ENCODE assay signal across 30 cellular contexts in genomic region chr17:82221341-82221902, GRCh38.
"Had no signal": no experiment of that assay in that cellular context is flagged by ENCODE, and none has a peak within 500 bp of the region (broad histone marks: within the 10 kb centered on the region; RNA-seq: fewer than 3 reads in every experiment).

No MANE protein-coding gene starts in this region.

- H3K9ac ChIP-seq: KMS-11 had no signal

- H3K9me3 ChIP-seq: SJSA1 had no signal

- H3K4me3 Mint-ChIP-seq: activated CD8-positive, alpha-beta T cell treated with anti-CD3 and anti-CD28 coated beads, Interleukin-2, amount 10 ng/mL, durations not matched to agents 7 days and 5 days; activated naive CD8-positive, alpha-beta T cell; brain; central memory CD8-positive, alpha-beta T cell; T-helper 1 cell treated with Interleukin-12 subunit alpha and Interleukin-12 subunit beta and Interleukin-4 antibody, amounts not matched to agents 30 μg/mL and 1 μg/mL, for 36 hours had no signal

- H3K27ac ChIP-seq: KMS-11, SJSA1 had no signal

- ATAC-seq: activated CD4-positive, CD25-positive, alpha-beta regulatory T cell treated with anti-CD3 and anti-CD28 coated beads, Interleukin-2, amount 50 U/mL, for 24 hours; activated CD8-positive, alpha-beta T cell treated with anti-CD3 and anti-CD28 coated beads, Interleukin-2, amount 10 ng/mL, durations not matched to agents 7 days and 5 days; Panc1; SK-N-SH treated with all-trans-retinoic acid at 6 μM for 48 hours had no signal

- H3K27me3 Mint-ChIP-seq: activated naive CD8-positive, alpha-beta T cell; central memory CD8-positive, alpha-beta T cell had no signal

- H3K27me3 ChIP-seq: SJSA1 had no signal

- H3K4me3 ChIP-seq: SJSA1 had no signal

- H3K36me3 Mint-ChIP-seq: activated naive CD8-positive, alpha-beta T cell; brain had no signal

- H3K4me2 ChIP-seq: KMS-11 had no signal

- H3K27ac Mint-ChIP-seq: activated CD8-positive, alpha-beta T cell treated with anti-CD3 and anti-CD28 coated beads, Interleukin-2, amount 10 ng/mL, durations not matched to agents 7 days and 5 days; activated naive CD8-positive, alpha-beta T cell; T-helper 1 cell treated with Interleukin-12 subunit alpha and Interleukin-12 subunit beta and Interleukin-4 antibody, amounts not matched to agents 30 μg/mL and 1 μg/mL, for 36 hours had no signal

- H3K9me3 Mint-ChIP-seq: central memory CD8-positive, alpha-beta T cell; T-helper 1 cell treated with Interleukin-12 subunit alpha and Interleukin-12 subunit beta and Interleukin-4 antibody, amounts not matched to agents 30 μg/mL and 1 μg/mL, for 36 hours had no signal

- DNase-seq: activated CD4-positive, alpha-beta T cell treated with anti-CD3 and anti-CD28 coated beads for 4 hours; activated CD8-positive, alpha-beta memory T cell treated with anti-CD3 and anti-CD28 coated beads, Interleukin-2, amount 50 U/mL, for 48 hours; activated CD8-positive, alpha-beta T cell treated with anti-CD3 and anti-CD28 coated beads, Interleukin-2, amount 10 ng/mL, durations not matched to agents 7 days and 5 days; activated effector memory CD4-positive, alpha-beta T cell treated with Interleukin-2 at 50 U/mL for 16 hours; activated naive CD4-positive, alpha-beta T cell; activated T-cell treated with anti-CD3 and anti-CD28 coated beads, Interleukin-2, amount 50 U/mL, for 1 hour; amygdala; MV-4-11; NCI-H1092 treated with DMSO at 0.1 percent for 48 hours; NCI-H1417 treated with DMSO at 0.1 percent for 48 hours; NCI-H1694; NCI-H2029; NCI-H2107; NCI-H2171 treated with DMSO at 0.1 percent for 48 hours; NCI-H345; NCI-H510A; NCI-H526 treated with DMSO at 0.1 percent for 48 hours; NCI-H82; RPMI8226; SHP77; SW 1271 had no signal

- H3K4me1 Mint-ChIP-seq: brain had no signal
